10 cellular contexts compared by ENCODE assay signal in the genomic region with DNA sequence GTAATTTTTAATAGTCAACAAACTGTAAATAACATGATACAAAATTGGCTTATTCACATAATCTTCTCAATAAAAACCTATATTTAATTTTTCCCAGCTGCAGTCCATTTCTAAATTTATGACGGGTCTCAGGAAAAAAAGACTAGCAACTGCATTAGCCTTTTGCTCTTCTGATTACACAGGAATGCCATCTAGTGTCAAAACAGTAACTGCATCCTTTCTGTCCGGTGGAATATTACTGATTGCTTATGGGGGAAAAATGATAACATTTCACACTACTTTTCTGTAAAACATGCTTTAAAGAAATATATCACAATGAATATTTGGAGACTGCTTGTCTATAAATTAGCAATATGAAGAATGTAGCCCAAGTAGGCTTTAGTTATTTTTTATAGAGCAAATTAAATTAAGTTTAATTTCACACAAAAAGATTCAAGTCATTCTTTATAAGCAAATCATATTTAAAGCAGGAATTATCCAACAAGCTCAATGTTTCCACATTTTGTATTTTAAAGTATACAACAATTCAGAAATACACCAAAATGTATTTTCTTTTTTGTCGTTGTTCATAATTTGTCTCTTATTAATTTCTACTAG.
DNase-seq lines count a peak whose midpoint lies in the region; ATAC-seq, FAIRE-seq and TF ChIP-seq lines count a peak whose summit lies in the region.
"Had no signal": no experiment of that assay in that cellular context is flagged by ENCODE, and none has a peak within 500 bp of the region (broad histone marks: within the 10 kb centered on the region; RNA-seq: fewer than 3 reads in every experiment).

No MANE protein-coding gene starts in this region.

- no peaks in the 10 kb centered on the region for H3K79me2 ChIP-seq in OCI-LY7 (ENCODE audit: insufficient read depth, low read depth, low read length)

- no peak overlapping the region for H3K4me3 ChIP-seq in OCI-LY7 (ENCODE audit: low read depth, low read length, poor library complexity, severe bottlenecking)
- no peak overlapping the region for H3K4me3 ChIP-seq in fibroblast of villous mesenchyme (ENCODE audit: low read depth, low read length)

- CTCF ChIA-PET in OCI-LY7 (lab: Charles Lee; ENCODE audit: unreplicated experiment), result no interaction called here

- no peaks in the 10 kb centered on the region for H3K4me1 Mint-ChIP-seq in HFFc6 (ENCODE audit: low read depth)

- POLR2A ChIA-PET in OCI-LY7 (lab: Charles Lee), result interaction anchor here (0.7 to 0.8 kb wide), 2 partner anchors 9 to 57 kb away, joined by 3 read pairs; no protein-coding TSS in a partner anchor

- TF ChIP-seq CTCF in HFFc6 (IDR thresholded peaks at IDR 0.05), result peak; percentile 42; the same call in 1 of the 2 replicates
- TF ChIP-seq CTCF in OCI-LY7 (conservative IDR thresholded peaks at IDR 0.05; ENCODE audit: low read length), result peak; percentile 68
- peak; percentile 14 for TF ChIP-seq CTCF in fibroblast of villous mesenchyme (IDR thresholded peaks at IDR 0.05; ENCODE audit: insufficient read depth, low read depth, low read length)

- no peaks in the 10 kb centered on the region for H3K27me3 Mint-ChIP-seq in HFFc6 (ENCODE audit: insufficient read depth)

- H3K4me3 Mint-ChIP-seq in HFFc6, result no peak overlapping the region

- no peak overlapping the region for H3K27ac Mint-ChIP-seq in HFFc6

- no peaks in the 10 kb centered on the region for H4K20me1 ChIP-seq in OCI-LY7 (ENCODE audit: insufficient read depth, low read length)

- intact Hi-C loops in OCI-LY7 (cut with micrococcal nuclease; ENCODE audit: unreplicated experiment), result no loop called here

- FAIRE-seq in A204.1 (lab: Jason Lieb, UNC), result peak; percentile 94

- H3K9me2 ChIP-seq in OCI-LY7 (ENCODE audit: insufficient read depth, low read length), result no peaks in the 10 kb centered on the region

- no peaks in the 10 kb centered on the region for H3K36me3 ChIP-seq in OCI-LY7 (ENCODE audit: insufficient read depth, low read length)

- no peak overlapping the region for H3K27ac ChIP-seq in OCI-LY7 (ENCODE audit: low read depth, low read length, poor library complexity, severe bottlenecking)

- no peaks in the 10 kb centered on the region for H3K9me3 ChIP-seq in OCI-LY7 (ENCODE audit: low read length)

- no peaks in the 10 kb centered on the region for H3K36me3 Mint-ChIP-seq in HFFc6 (ENCODE audit: low read depth)

- peaks cover 16% of the 10 kb centered on the region for H3K9me3 Mint-ChIP-seq in HFFc6

- BruUV-seq in OCI-LY7 (replicated peaks; lab: Mats Ljungman, UMichigan), result no TSS peak

- no peaks in the 10 kb centered on the region for H3K4me1 ChIP-seq in OCI-LY7 (ENCODE audit: insufficient read depth, low read length, poor library complexity, severe bottlenecking)

- H3K4me2 ChIP-seq in OCI-LY7 (ENCODE audit: low read length), result no peak overlapping the region

- no peak for ATAC-seq in GM21737 (IDR thresholded peaks at IDR 0.05; ENCODE audit: unreplicated experiment)
- no peak for ATAC-seq in GM21529 (IDR thresholded peaks at IDR 0.05; ENCODE audit: unreplicated experiment)

- no peak for DNase-seq in HFFc6
- DNase-seq in OCI-LY7 (ENCODE audit: low spot score), result peak; percentile 1
- DNase-seq in fibroblast of villous mesenchyme (ENCODE audit: low read depth), result no peak
- no peak for DNase-seq in stimulated activated CD4-positive, alpha-beta T cell treated with anti-CD3 and anti-CD28 coated beads, Interleukin-4, amount 100 ng/mL, for 24 hours
- no peak for DNase-seq in dermis blood vessel endothelial cell
- DNase-seq: NCI-H1048; stimulated activated CD4-positive, alpha-beta T cell treated with anti-CD3 and anti-CD28 coated beads, Interleukin-4, amount 100 ng/mL, for 1 hour had no signal

- H2AFZ ChIP-seq in OCI-LY7 (ENCODE audit: low read length), result no peak overlapping the region

Comparison
In these comparisons a context has a peak if more than half of its experiments do, and no peak if none do; other contexts are left out.
1. CTCF ChIP-seq: peak in every context shown above with its lines; median percentile 68 in OCI-LY7; 42 in HFFc6; 14 in fibroblast of villous mesenchyme.